ENCODE assay signal across 8 cellular contexts in genomic region chr19:34364830-34365462, GRCh38. TPM values are rescaled to one million over a fixed set of nuclear protein-coding genes. Genes with fewer than 3 reads are reported as not detected.
DNase-seq lines count a peak whose midpoint lies in the region; ATAC-seq and TF ChIP-seq lines count a peak whose summit lies in the region.

GPI (plus strand) TSS chr19:34365196; CDS start chr19:34365267, 71 bp downstream.

- H3K27me3 Mint-ChIP-seq in HFFc6 (ENCODE audit: insufficient read depth): peaks cover 1% of the 10 kb centered on the region; the same call in 1 of the 2 replicates
- H3K27me3 Mint-ChIP-seq in T-helper 17 cell: no peaks in the 10 kb centered on the region

- H3K4me3 Mint-ChIP-seq in HFFc6 (peak within 1 kb of the TSS; percentile 98), T-helper 17 cell (peak within 1 kb of the TSS; percentile 97)

- H3K36me3 ChIP-seq in prostate gland (peaks cover 0 to 15% of the 10 kb centered on the region in 2 donors), upper lobe of right lung (peaks cover 31% of the 10 kb centered on the region)

- H3K4me1 Mint-ChIP-seq in HFFc6 (ENCODE audit: low read depth) (peaks cover 30% of the 10 kb centered on the region), T-helper 17 cell (peaks cover 30% of the 10 kb centered on the region)

- H3K27ac ChIP-seq in prostate gland: peak within 1 kb of the TSS; percentile 66 to 74
- peak within 1 kb of the TSS; percentile 82 for H3K27ac ChIP-seq in upper lobe of right lung

- H3K27ac Mint-ChIP-seq in HFFc6 (peak within 1 kb of the TSS; percentile 63), T-helper 17 cell (peak within 1 kb of the TSS; percentile 94)

- H3K36me3 Mint-ChIP-seq in HFFc6 (ENCODE audit: low read depth) (peaks cover 24% of the 10 kb centered on the region), T-helper 17 cell (ENCODE audit: low read depth) (peaks cover 2% of the 10 kb centered on the region)

- no peaks in the 10 kb centered on the region for H3K9me3 Mint-ChIP-seq in HFFc6

- TF ChIP-seq CTCF in HFFc6 (IDR thresholded peaks at IDR 0.05): no peak
- TF ChIP-seq CTCF in prostate gland (IDR thresholded peaks at IDR 0.05): no peak
- no peak for TF ChIP-seq CTCF in upper lobe of right lung (IDR thresholded peaks at IDR 0.05)

- intact Hi-C loops in left ventricle myocardium superior (cut with micrococcal nuclease) (no loop called here), prostate gland (cut with DNase I) (no loop called here), upper lobe of right lung (cut with DNase I) (no loop called here)

- H3K27me3 ChIP-seq in prostate gland (replicated peaks; ENCODE audit: insufficient read depth) (no peaks in the 10 kb centered on the region), upper lobe of right lung (no peaks in the 10 kb centered on the region)

- H3K9me3 ChIP-seq in T-helper 17 cell (ENCODE audit: control insufficient read depth, low read length, poor library complexity, severe bottlenecking): no peaks in the 10 kb centered on the region
- no peaks in the 10 kb centered on the region for H3K9me3 ChIP-seq in prostate gland
- no peaks in the 10 kb centered on the region for H3K9me3 ChIP-seq in upper lobe of right lung

- DNase-seq in HFFc6 (no peak), NCI-H1105 treated with DMSO at 0.1 percent for 48 hours (lab: John Stamatoyannopoulos, UW) (peak; percentile 57), T-helper 17 cell (peak; percentile 47 to 66 (median 62)), amniotic stem cell (lab: John Stamatoyannopoulos, UW) (peak; percentile 6), left ventricle myocardium superior (peak; percentile 84), prostate gland (ENCODE audit: low spot score) (peak; percentile 48), upper lobe of right lung (peak; percentile 85)

- ATAC-seq in T-helper 17 cell (peak; percentile 93), left ventricle myocardium superior (peak; percentile 90), upper lobe of right lung (peak; percentile 94)

- no peak for TF ChIP-seq POLR2A in prostate gland (IDR thresholded peaks at IDR 0.05)

- H3K4me1 ChIP-seq in prostate gland (replicated peaks): no peaks in the 10 kb centered on the region
- peaks cover 19% of the 10 kb centered on the region for H3K4me1 ChIP-seq in upper lobe of right lung

- WGBS in prostate gland: under 1% methylated on average over 52 of the region's 67 CpGs

- H3K4me3 ChIP-seq in GM08714 (ENCODE audit: low read length) (peak within 1 kb of the TSS; percentile 84), prostate gland (peak within 1 kb of the TSS; percentile 91 to 94), upper lobe of right lung (peak within 1 kb of the TSS; percentile 97)

RNA-seq across cellular contexts. Expression of gene GPI, which starts in this region (rescaled TPM):
- total RNA-seq in HFFc6 (2021; fragmentation: NEBNext Ultra II Directional; extraction: Animal tissue kit (Norgen Biotek cat#: 25700)): 100 to 1,000 TPM; 171 to 254 (median 212) TPM
- 100 to 1,000 TPM; 109 to 122 TPM for total RNA-seq in T-helper 17 cell
- total RNA-seq in left ventricle myocardium superior: 553 TPM
- total RNA-seq in prostate gland: 100 to 1,000 TPM; 106 to 188 TPM
- total RNA-seq in upper lobe of right lung: 144 TPM
